ENCODE assay signal across 16 cellular contexts in genomic region chr6:15336905-15337583, GRCh38.
DNase-seq lines count a peak whose midpoint lies in the region; ATAC-seq and TF ChIP-seq lines count a peak whose summit lies in the region.
"Had no signal": no experiment of that assay in that cellular context is flagged by ENCODE, and none has a peak within 500 bp of the region (broad histone marks: within the 10 kb centered on the region; RNA-seq: fewer than 3 reads in every experiment).

No MANE protein-coding gene starts in this region.

- no peak overlapping the region for H3K4me3 ChIP-seq in neuronal stem cell (ENCODE audit: low read length in 2 of 2)
- H3K4me3 ChIP-seq in foreskin fibroblast (ENCODE audit: low read depth in 1 of 2, low read length in 2 of 2): no peak overlapping the region
- H3K4me3 ChIP-seq in heart right ventricle: no peak overlapping the region
- H3K4me3 ChIP-seq: A549, SK-N-MC, smooth muscle cell, transverse colon had no signal

- peak overlapping the region; percentile 85 for H3K18ac ChIP-seq in neuronal stem cell (ENCODE audit: low read length)

- H3K4me1 ChIP-seq in neuronal stem cell (ENCODE audit: control insufficient read depth in 2 of 2, insufficient read depth in 1 of 2, low read depth in 1 of 2, low read length in 2 of 2): peaks cover 9 to 11% of the 10 kb centered on the region in 2 donors
- peaks cover 0 to 71% (median 20%) of the 10 kb centered on the region in 9 donors for H3K4me1 ChIP-seq in heart right ventricle

- no peak overlapping the region for H2BK15ac ChIP-seq in neuronal stem cell (ENCODE audit: low read length)

- peak overlapping the region; percentile 21 for H2AK5ac ChIP-seq in neuronal stem cell (ENCODE audit: low read depth, low read length)

- no peak overlapping the region for H2BK12ac ChIP-seq in neuronal stem cell (ENCODE audit: low read length)

- H3K9me3 ChIP-seq in neuronal stem cell (replicated peaks in 1 of 2; ENCODE audit: control insufficient read depth in 2 of 2, insufficient read depth in 1 of 2, low read depth in 1 of 2, low read length in 2 of 2) (no peaks in the 10 kb centered on the region), heart right ventricle (no peaks in the 10 kb centered on the region)
- H3K9me3 ChIP-seq: A549, transverse colon had no signal

- no peak overlapping the region for H4K8ac ChIP-seq in neuronal stem cell (ENCODE audit: low read depth, low read length)

- H4K91ac ChIP-seq in neuronal stem cell (ENCODE audit: low read depth, low read length, poor library complexity): no peak overlapping the region

- DNase-seq in T-helper 2 cell treated with Interferon-gamma antibody and Interleukin-4, amounts not matched to agents 5 μg/mL and 100 μg/mL, for 36 hours (ENCODE audit: low spot score): no peak
- DNase-seq in T-helper 2 cell (no peak), NCI-H2171 (lab: John Stamatoyannopoulos, UW) (peak; percentile 19), neuronal stem cell (ENCODE audit: low spot score) (no peak), foreskin fibroblast (no peak), heart right ventricle (no peak)
- no peak for DNase-seq in activated naive CD8-positive, alpha-beta T cell treated with anti-CD3 and anti-CD28 coated beads, Interleukin-2, amount 50 U/mL, for 24 hours
- DNase-seq: DMS53, foreskin keratinocyte, GOT3, transverse colon had no signal

- H2BK120ac ChIP-seq in neuronal stem cell (ENCODE audit: low read depth, low read length): no peak overlapping the region

- no peaks in the 10 kb centered on the region for H3K27me3 Mint-ChIP-seq in T-helper 2 cell treated with Interferon-gamma antibody and Interleukin-4, amounts not matched to agents 5 μg/mL and 100 μg/mL, for 36 hours (ENCODE audit: low read depth)
- H3K27me3 Mint-ChIP-seq in activated naive CD8-positive, alpha-beta T cell treated with anti-CD3 and anti-CD28 coated beads, Interleukin-2, amount 50 U/mL, for 24 hours: no peaks in the 10 kb centered on the region

- H3K23ac ChIP-seq in neuronal stem cell (ENCODE audit: low read depth, low read length, poor library complexity): peak overlapping the region; percentile 57

- H2BK5ac ChIP-seq in neuronal stem cell (ENCODE audit: low read length): no peak overlapping the region

- WGBS in neuronal stem cell (ENCODE audit: extremely low coverage in 2 of 2, insufficient read length in 2 of 2, insufficient replicate concordance in 1 of 2), 2 donors: no CpG with 5 or more reads among the region's 10 CpGs
- WGBS in heart right ventricle, 2 donors: 68 to 78% methylated on average over 10 of the region's 10 CpGs

- peak overlapping the region; percentile 61 for H3K27ac Mint-ChIP-seq in T-helper 2 cell treated with Interferon-gamma antibody and Interleukin-4, amounts not matched to agents 5 μg/mL and 100 μg/mL, for 36 hours
- H3K27ac Mint-ChIP-seq in activated naive CD8-positive, alpha-beta T cell treated with anti-CD3 and anti-CD28 coated beads, Interleukin-2, amount 50 U/mL, for 24 hours: peak overlapping the region; percentile 76

- H3K14ac ChIP-seq in neuronal stem cell (ENCODE audit: low read length): no peak overlapping the region

- H3K9ac ChIP-seq in neuronal stem cell (ENCODE audit: low read depth, low read length, poor library complexity): no peak overlapping the region

- no peaks in the 10 kb centered on the region for H3K9me3 Mint-ChIP-seq in T-helper 2 cell treated with Interferon-gamma antibody and Interleukin-4, amounts not matched to agents 5 μg/mL and 100 μg/mL, for 36 hours
- no peaks in the 10 kb centered on the region for H3K9me3 Mint-ChIP-seq in activated naive CD8-positive, alpha-beta T cell treated with anti-CD3 and anti-CD28 coated beads, Interleukin-2, amount 50 U/mL, for 24 hours
- H3K9me3 Mint-ChIP-seq: neural crest cell had no signal

- H3K4me1 Mint-ChIP-seq in T-helper 2 cell treated with Interferon-gamma antibody and Interleukin-4, amounts not matched to agents 5 μg/mL and 100 μg/mL, for 36 hours (ENCODE audit: low read depth): peaks cover 58% of the 10 kb centered on the region
- peaks cover 85% of the 10 kb centered on the region for H3K4me1 Mint-ChIP-seq in activated naive CD8-positive, alpha-beta T cell treated with anti-CD3 and anti-CD28 coated beads, Interleukin-2, amount 50 U/mL, for 24 hours

- H3K36me3 ChIP-seq in neuronal stem cell (replicated peaks in 1 of 2; ENCODE audit: control insufficient read depth in 2 of 2, insufficient read depth in 2 of 2, low read length in 2 of 2) (no peaks in the 10 kb centered on the region), heart right ventricle (no peaks in the 10 kb centered on the region)
- H3K36me3 ChIP-seq: transverse colon had no signal

- H3K4me2 ChIP-seq in neuronal stem cell (ENCODE audit: insufficient read depth, low read length, poor library complexity, severe bottlenecking): no peak overlapping the region
- H3K4me2 ChIP-seq: A549, smooth muscle cell had no signal

- intact Hi-C loops in heart right ventricle (cut with DNase I): no loop called here

- no peaks in the 10 kb centered on the region for H3K27me3 ChIP-seq in neuronal stem cell (ENCODE audit: control insufficient read depth in 3 of 3, insufficient read depth in 3 of 3, low read depth in 1 of 3, low read length in 3 of 3)
- H3K27me3 ChIP-seq in heart right ventricle: no peaks in the 10 kb centered on the region
- H3K27me3 ChIP-seq: foreskin keratinocyte, transverse colon had no signal

- no peaks in the 10 kb centered on the region for H3K79me1 ChIP-seq in neuronal stem cell (ENCODE audit: low read depth, low read length)

- H3K36me3 Mint-ChIP-seq in T-helper 2 cell treated with Interferon-gamma antibody and Interleukin-4, amounts not matched to agents 5 μg/mL and 100 μg/mL, for 36 hours (ENCODE audit: low read depth): no peaks in the 10 kb centered on the region
- H3K36me3 Mint-ChIP-seq in activated naive CD8-positive, alpha-beta T cell treated with anti-CD3 and anti-CD28 coated beads, Interleukin-2, amount 50 U/mL, for 24 hours (ENCODE audit: low read depth): peaks cover 23% of the 10 kb centered on the region

- ATAC-seq in activated naive CD8-positive, alpha-beta T cell treated with anti-CD3 and anti-CD28 coated beads, Interleukin-2, amount 50 U/mL, for 24 hours: no peak
- ATAC-seq in heart right ventricle: no peak
- ATAC-seq in GM18502 (IDR thresholded peaks at IDR 0.05; ENCODE audit: poor library complexity, unreplicated experiment): no peak
- ATAC-seq: A549, foreskin keratinocyte had no signal

- H3K4ac ChIP-seq in neuronal stem cell (ENCODE audit: low read length): no peak overlapping the region

- H3K27ac ChIP-seq in neuronal stem cell (replicated peaks; ENCODE audit: low read length) (no peak overlapping the region), heart right ventricle (no peak overlapping the region)
- H3K27ac ChIP-seq: A549, foreskin keratinocyte, SK-N-MC, transverse colon had no signal

- peak overlapping the region; percentile 64 for H3K4me3 Mint-ChIP-seq in T-helper 2 cell treated with Interferon-gamma antibody and Interleukin-4, amounts not matched to agents 5 μg/mL and 100 μg/mL, for 36 hours
- H3K4me3 Mint-ChIP-seq in activated naive CD8-positive, alpha-beta T cell treated with anti-CD3 and anti-CD28 coated beads, Interleukin-2, amount 50 U/mL, for 24 hours: peak overlapping the region; percentile 18
- H3K4me3 Mint-ChIP-seq: neural crest cell had no signal

- no peak for TF ChIP-seq CTCF in foreskin fibroblast (IDR thresholded peaks at IDR 0.05; ENCODE audit: low read depth, low read length)
- TF ChIP-seq CTCF in heart right ventricle (IDR thresholded peaks at IDR 0.05): no peak

- no peak overlapping the region for H2AFZ ChIP-seq in neuronal stem cell (ENCODE audit: low read length)
